2 cellular contexts compared by ENCODE assay signal in the genomic region with DNA sequence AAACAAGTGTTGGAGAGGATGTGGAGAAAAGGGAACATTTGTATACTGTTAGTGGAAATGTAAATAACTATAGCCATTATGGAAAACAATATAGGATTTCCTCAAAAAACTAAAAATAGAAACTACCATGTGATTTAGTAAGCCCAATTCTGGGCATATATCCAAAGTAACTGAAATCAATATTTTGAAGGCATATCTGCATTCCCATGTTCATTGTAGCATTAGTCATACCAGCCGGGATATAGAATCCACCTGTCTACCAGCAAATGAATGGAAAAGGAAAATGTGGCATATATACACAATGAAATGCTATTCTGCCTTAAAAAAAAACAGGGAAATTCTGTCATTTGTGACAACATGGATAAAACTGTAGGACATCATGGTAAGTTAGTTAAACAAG.
TF ChIP-seq lines count a peak whose summit lies in the region.

No MANE protein-coding gene starts in this region.

TF ChIP-seq in HepG2, 621 proteins besides CTCF, POLR2A, EP300 and RAD21 (continued from another document and continues in another):
- TF ChIP-seq ZNF569 (CRISPR knock-in tag; IDR thresholded peaks at IDR 0.05; ENCODE audit: borderline replicate concordance) (no peak), ZNF34 (CRISPR knock-in tag; IDR thresholded peaks at IDR 0.05; ENCODE audit: borderline replicate concordance) (no peak), ZNF605 (CRISPR knock-in tag; IDR thresholded peaks at IDR 0.05) (no peak), FOXK2 (IDR thresholded peaks at IDR 0.05) (no peak), CAMTA2 (CRISPR knock-in tag; IDR thresholded peaks at IDR 0.05; ENCODE audit: borderline replicate concordance) (no peak), CEBPB (IDR thresholded peaks at IDR 0.05; ENCODE audit: borderline replicate concordance, low read depth, low read length) (no peak), ZNF343 (CRISPR knock-in tag; IDR thresholded peaks at IDR 0.05) (no peak)
- TF ChIP-seq, protein P1, sequence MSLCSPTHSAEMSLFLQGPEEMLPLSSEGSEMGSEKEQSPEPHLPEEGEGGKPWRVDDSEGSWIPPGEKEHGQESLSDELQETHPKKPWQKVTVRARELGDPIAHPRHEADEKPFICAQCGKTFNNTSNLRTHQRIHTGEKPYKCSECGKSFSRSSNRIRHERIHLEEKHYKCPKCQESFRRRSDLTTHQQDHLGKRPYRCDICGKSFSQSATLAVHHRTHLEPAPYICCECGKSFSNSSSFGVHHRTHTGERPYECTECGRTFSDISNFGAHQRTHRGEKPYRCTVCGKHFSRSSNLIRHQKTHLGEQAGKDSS (CRISPR knock-in tag; IDR thresholded peaks at IDR 0.05; ENCODE audit: borderline replicate concordance, low read depth) = no peak
- TF ChIP-seq, protein P2, sequence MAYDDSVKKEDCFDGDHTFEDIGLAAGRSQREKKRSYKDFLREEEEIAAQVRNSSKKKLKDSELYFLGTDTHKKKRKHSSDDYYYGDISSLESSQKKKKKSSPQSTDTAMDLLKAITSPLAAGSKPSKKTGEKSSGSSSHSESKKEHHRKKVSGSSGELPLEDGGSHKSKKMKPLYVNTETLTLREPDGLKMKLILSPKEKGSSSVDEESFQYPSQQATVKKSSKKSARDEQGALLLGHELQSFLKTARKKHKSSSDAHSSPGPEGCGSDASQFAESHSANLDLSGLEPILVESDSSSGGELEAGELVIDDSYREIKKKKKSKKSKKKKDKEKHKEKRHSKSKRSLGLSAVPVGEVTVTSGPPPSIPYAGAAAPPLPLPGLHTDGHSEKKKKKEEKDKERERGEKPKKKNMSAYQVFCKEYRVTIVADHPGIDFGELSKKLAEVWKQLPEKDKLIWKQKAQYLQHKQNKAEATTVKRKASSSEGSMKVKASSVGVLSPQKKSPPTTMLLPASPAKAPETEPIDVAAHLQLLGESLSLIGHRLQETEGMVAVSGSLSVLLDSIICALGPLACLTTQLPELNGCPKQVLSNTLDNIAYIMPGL (CRISPR knock-in tag; IDR thresholded peaks at IDR 0.05; ENCODE audit: borderline replicate concordance in 1 of 2, low read depth in 1 of 2) = no peak
- TF ChIP-seq, protein P3, sequence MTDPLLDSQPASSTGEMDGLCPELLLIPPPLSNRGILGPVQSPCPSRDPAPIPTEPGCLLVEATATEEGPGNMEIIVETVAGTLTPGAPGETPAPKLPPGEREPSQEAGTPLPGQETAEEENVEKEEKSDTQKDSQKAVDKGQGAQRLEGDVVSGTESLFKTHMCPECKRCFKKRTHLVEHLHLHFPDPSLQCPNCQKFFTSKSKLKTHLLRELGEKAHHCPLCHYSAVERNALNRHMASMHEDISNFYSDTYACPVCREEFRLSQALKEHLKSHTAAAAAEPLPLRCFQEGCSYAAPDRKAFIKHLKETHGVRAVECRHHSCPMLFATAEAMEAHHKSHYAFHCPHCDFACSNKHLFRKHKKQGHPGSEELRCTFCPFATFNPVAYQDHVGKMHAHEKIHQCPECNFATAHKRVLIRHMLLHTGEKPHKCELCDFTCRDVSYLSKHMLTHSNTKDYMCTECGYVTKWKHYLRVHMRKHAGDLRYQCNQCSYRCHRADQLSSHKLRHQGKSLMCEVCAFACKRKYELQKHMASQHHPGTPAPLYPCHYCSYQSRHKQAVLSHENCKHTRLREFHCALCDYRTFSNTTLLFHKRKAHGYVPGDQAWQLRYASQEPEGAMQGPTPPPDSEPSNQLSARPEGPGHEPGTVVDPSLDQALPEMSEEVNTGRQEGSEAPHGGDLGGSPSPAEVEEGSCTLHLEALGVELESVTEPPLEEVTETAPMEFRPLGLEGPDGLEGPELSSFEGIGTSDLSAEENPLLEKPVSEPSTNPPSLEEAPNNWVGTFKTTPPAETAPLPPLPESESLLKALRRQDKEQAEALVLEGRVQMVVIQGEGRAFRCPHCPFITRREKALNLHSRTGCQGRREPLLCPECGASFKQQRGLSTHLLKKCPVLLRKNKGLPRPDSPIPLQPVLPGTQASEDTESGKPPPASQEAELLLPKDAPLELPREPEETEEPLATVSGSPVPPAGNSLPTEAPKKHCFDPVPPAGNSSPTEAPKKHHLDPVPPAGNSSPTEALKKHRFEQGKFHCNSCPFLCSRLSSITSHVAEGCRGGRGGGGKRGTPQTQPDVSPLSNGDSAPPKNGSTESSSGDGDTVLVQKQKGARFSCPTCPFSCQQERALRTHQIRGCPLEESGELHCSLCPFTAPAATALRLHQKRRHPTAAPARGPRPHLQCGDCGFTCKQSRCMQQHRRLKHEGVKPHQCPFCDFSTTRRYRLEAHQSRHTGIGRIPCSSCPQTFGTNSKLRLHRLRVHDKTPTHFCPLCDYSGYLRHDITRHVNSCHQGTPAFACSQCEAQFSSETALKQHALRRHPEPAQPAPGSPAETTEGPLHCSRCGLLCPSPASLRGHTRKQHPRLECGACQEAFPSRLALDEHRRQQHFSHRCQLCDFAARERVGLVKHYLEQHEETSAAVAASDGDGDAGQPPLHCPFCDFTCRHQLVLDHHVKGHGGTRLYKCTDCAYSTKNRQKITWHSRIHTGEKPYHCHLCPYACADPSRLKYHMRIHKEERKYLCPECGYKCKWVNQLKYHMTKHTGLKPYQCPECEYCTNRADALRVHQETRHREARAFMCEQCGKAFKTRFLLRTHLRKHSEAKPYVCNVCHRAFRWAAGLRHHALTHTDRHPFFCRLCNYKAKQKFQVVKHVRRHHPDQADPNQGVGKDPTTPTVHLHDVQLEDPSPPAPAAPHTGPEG (CRISPR knock-in tag; IDR thresholded peaks at IDR 0.05) = no peak
- TF ChIP-seq, protein P4, sequence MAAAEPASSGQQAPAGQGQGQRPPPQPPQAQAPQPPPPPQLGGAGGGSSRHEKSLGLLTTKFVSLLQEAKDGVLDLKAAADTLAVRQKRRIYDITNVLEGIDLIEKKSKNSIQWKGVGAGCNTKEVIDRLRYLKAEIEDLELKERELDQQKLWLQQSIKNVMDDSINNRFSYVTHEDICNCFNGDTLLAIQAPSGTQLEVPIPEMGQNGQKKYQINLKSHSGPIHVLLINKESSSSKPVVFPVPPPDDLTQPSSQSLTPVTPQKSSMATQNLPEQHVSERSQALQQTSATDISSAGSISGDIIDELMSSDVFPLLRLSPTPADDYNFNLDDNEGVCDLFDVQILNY (CRISPR knock-in tag; conservative IDR thresholded peaks at IDR 0.05) = no peak
- TF ChIP-seq, protein P5, sequence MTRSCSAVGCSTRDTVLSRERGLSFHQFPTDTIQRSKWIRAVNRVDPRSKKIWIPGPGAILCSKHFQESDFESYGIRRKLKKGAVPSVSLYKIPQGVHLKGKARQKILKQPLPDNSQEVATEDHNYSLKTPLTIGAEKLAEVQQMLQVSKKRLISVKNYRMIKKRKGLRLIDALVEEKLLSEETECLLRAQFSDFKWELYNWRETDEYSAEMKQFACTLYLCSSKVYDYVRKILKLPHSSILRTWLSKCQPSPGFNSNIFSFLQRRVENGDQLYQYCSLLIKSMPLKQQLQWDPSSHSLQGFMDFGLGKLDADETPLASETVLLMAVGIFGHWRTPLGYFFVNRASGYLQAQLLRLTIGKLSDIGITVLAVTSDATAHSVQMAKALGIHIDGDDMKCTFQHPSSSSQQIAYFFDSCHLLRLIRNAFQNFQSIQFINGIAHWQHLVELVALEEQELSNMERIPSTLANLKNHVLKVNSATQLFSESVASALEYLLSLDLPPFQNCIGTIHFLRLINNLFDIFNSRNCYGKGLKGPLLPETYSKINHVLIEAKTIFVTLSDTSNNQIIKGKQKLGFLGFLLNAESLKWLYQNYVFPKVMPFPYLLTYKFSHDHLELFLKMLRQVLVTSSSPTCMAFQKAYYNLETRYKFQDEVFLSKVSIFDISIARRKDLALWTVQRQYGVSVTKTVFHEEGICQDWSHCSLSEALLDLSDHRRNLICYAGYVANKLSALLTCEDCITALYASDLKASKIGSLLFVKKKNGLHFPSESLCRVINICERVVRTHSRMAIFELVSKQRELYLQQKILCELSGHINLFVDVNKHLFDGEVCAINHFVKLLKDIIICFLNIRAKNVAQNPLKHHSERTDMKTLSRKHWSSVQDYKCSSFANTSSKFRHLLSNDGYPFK (CRISPR knock-in tag; IDR thresholded peaks at IDR 0.05; ENCODE audit: borderline replicate concordance) = no peak

TF ChIP-seq in GM23338, 12 proteins besides CTCF, POLR2A, EP300 and RAD21:
- TF ChIP-seq, protein P6, sequence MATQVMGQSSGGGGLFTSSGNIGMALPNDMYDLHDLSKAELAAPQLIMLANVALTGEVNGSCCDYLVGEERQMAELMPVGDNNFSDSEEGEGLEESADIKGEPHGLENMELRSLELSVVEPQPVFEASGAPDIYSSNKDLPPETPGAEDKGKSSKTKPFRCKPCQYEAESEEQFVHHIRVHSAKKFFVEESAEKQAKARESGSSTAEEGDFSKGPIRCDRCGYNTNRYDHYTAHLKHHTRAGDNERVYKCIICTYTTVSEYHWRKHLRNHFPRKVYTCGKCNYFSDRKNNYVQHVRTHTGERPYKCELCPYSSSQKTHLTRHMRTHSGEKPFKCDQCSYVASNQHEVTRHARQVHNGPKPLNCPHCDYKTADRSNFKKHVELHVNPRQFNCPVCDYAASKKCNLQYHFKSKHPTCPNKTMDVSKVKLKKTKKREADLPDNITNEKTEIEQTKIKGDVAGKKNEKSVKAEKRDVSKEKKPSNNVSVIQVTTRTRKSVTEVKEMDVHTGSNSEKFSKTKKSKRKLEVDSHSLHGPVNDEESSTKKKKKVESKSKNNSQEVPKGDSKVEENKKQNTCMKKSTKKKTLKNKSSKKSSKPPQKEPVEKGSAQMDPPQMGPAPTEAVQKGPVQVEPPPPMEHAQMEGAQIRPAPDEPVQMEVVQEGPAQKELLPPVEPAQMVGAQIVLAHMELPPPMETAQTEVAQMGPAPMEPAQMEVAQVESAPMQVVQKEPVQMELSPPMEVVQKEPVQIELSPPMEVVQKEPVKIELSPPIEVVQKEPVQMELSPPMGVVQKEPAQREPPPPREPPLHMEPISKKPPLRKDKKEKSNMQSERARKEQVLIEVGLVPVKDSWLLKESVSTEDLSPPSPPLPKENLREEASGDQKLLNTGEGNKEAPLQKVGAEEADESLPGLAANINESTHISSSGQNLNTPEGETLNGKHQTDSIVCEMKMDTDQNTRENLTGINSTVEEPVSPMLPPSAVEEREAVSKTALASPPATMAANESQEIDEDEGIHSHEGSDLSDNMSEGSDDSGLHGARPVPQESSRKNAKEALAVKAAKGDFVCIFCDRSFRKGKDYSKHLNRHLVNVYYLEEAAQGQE (IDR thresholded peaks at IDR 0.05; ENCODE audit: unreplicated experiment) = no peak
- TF ChIP-seq STAT1 (IDR thresholded peaks at IDR 0.05; ENCODE audit: unreplicated experiment) (no peak), ZNF331 (CRISPR knock-in tag; IDR thresholded peaks at IDR 0.05; ENCODE audit: low read depth) (no peak)
- TF ChIP-seq, protein P7, sequence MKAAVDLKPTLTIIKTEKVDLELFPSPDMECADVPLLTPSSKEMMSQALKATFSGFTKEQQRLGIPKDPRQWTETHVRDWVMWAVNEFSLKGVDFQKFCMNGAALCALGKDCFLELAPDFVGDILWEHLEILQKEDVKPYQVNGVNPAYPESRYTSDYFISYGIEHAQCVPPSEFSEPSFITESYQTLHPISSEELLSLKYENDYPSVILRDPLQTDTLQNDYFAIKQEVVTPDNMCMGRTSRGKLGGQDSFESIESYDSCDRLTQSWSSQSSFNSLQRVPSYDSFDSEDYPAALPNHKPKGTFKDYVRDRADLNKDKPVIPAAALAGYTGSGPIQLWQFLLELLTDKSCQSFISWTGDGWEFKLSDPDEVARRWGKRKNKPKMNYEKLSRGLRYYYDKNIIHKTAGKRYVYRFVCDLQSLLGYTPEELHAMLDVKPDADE (IDR thresholded peaks at IDR 0.05) = no peak
- TF ChIP-seq, protein P8, sequence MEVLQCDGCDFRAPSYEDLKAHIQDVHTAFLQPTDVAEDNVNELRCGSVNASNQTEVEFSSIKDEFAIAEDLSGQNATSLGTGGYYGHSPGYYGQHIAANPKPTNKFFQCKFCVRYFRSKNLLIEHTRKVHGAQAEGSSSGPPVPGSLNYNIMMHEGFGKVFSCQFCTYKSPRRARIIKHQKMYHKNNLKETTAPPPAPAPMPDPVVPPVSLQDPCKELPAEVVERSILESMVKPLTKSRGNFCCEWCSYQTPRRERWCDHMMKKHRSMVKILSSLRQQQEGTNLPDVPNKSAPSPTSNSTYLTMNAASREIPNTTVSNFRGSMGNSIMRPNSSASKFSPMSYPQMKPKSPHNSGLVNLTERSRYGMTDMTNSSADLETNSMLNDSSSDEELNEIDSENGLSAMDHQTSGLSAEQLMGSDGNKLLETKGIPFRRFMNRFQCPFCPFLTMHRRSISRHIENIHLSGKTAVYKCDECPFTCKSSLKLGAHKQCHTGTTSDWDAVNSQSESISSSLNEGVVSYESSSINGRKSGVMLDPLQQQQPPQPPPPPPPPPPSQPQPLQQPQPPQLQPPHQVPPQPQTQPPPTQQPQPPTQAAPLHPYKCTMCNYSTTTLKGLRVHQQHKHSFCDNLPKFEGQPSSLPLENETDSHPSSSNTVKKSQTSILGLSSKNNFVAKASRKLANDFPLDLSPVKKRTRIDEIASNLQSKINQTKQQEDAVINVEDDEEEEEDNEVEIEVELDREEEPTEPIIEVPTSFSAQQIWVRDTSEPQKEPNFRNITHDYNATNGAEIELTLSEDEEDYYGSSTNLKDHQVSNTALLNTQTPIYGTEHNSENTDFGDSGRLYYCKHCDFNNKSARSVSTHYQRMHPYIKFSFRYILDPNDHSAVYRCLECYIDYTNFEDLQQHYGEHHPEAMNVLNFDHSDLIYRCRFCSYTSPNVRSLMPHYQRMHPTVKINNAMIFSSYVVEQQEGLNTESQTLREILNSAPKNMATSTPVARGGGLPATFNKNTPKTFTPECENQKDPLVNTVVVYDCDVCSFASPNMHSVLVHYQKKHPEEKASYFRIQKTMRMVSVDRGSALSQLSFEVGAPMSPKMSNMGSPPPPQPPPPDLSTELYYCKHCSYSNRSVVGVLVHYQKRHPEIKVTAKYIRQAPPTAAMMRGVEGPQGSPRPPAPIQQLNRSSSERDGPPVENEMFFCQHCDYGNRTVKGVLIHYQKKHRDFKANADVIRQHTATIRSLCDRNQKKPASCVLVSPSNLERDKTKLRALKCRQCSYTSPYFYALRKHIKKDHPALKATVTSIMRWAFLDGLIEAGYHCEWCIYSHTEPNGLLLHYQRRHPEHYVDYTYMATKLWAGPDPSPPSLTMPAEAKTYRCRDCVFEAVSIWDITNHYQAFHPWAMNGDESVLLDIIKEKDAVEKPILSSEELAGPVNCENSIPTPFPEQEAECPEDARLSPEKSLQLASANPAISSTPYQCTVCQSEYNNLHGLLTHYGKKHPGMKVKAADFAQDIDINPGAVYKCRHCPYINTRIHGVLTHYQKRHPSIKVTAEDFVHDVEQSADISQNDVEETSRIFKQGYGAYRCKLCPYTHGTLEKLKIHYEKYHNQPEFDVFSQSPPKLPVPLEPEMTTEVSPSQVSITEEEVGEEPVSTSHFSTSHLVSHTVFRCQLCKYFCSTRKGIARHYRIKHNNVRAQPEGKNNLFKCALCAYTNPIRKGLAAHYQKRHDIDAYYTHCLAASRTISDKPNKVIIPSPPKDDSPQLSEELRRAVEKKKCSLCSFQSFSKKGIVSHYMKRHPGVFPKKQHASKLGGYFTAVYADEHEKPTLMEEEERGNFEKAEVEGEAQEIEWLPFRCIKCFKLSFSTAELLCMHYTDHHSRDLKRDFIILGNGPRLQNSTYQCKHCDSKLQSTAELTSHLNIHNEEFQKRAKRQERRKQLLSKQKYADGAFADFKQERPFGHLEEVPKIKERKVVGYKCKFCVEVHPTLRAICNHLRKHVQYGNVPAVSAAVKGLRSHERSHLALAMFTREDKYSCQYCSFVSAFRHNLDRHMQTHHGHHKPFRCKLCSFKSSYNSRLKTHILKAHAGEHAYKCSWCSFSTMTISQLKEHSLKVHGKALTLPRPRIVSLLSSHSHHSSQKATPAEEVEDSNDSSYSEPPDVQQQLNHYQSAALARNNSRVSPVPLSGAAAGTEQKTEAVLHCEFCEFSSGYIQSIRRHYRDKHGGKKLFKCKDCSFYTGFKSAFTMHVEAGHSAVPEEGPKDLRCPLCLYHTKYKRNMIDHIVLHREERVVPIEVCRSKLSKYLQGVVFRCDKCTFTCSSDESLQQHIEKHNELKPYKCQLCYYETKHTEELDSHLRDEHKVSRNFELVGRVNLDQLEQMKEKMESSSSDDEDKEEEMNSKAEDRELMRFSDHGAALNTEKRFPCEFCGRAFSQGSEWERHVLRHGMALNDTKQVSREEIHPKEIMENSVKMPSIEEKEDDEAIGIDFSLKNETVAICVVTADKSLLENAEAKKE (CRISPR knock-in tag; IDR thresholded peaks at IDR 0.05) = no peak
